Comparison of ENCODE assay signal across 1 cellular context in genomic region chr2:43507137-43507536, GRCh38.
TF ChIP-seq lines count a peak whose summit lies in the region.

No MANE protein-coding gene starts in this region.

TF ChIP-seq in SK-N-SH, 30 proteins besides CTCF, POLR2A, EP300 and RAD21 (continued from another document):
- TF ChIP-seq, protein P1, sequence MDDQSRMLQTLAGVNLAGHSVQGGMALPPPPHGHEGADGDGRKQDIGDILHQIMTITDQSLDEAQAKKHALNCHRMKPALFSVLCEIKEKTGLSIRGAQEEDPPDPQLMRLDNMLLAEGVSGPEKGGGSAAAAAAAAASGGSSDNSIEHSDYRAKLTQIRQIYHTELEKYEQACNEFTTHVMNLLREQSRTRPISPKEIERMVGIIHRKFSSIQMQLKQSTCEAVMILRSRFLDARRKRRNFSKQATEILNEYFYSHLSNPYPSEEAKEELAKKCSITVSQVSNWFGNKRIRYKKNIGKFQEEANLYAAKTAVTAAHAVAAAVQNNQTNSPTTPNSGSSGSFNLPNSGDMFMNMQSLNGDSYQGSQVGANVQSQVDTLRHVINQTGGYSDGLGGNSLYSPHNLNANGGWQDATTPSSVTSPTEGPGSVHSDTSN (IDR thresholded peaks at IDR 0.05), result no peak
- TF ChIP-seq, protein P2, sequence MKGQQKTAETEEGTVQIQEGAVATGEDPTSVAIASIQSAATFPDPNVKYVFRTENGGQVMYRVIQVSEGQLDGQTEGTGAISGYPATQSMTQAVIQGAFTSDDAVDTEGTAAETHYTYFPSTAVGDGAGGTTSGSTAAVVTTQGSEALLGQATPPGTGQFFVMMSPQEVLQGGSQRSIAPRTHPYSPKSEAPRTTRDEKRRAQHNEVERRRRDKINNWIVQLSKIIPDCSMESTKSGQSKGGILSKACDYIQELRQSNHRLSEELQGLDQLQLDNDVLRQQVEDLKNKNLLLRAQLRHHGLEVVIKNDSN (IDR thresholded peaks at IDR 0.05; ENCODE audit: borderline replicate concordance, low read depth), result no peak
- TF ChIP-seq GATA2 (CRISPR knock-in tag; IDR thresholded peaks at IDR 0.05) (no peak), POLR2AphosphoS5 (IDR thresholded peaks at IDR 0.05; ENCODE audit: low read depth, low read length) (no peak), EZH2phosphoT487 (IDR thresholded peaks at IDR 0.05; ENCODE audit: borderline replicate concordance, low read depth) (no peak), USF2 (IDR thresholded peaks at IDR 0.05; ENCODE audit: borderline replicate concordance, low read depth, low read length) (no peak), FOXJ3 (CRISPR knock-in tag; IDR thresholded peaks at IDR 0.05) (no peak), FOXM1 (IDR thresholded peaks at IDR 0.05; ENCODE audit: low read depth) (no peak)
- TF ChIP-seq, protein P3, sequence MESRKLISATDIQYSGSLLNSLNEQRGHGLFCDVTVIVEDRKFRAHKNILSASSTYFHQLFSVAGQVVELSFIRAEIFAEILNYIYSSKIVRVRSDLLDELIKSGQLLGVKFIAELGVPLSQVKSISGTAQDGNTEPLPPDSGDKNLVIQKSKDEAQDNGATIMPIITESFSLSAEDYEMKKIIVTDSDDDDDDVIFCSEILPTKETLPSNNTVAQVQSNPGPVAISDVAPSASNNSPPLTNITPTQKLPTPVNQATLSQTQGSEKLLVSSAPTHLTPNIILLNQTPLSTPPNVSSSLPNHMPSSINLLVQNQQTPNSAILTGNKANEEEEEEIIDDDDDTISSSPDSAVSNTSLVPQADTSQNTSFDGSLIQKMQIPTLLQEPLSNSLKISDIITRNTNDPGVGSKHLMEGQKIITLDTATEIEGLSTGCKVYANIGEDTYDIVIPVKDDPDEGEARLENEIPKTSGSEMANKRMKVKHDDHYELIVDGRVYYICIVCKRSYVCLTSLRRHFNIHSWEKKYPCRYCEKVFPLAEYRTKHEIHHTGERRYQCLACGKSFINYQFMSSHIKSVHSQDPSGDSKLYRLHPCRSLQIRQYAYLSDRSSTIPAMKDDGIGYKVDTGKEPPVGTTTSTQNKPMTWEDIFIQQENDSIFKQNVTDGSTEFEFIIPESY (IDR thresholded peaks at IDR 0.05; ENCODE audit: borderline replicate concordance, low read depth), result no peak
